ENCODE assay signal across 21 cellular contexts in the genomic region with DNA sequence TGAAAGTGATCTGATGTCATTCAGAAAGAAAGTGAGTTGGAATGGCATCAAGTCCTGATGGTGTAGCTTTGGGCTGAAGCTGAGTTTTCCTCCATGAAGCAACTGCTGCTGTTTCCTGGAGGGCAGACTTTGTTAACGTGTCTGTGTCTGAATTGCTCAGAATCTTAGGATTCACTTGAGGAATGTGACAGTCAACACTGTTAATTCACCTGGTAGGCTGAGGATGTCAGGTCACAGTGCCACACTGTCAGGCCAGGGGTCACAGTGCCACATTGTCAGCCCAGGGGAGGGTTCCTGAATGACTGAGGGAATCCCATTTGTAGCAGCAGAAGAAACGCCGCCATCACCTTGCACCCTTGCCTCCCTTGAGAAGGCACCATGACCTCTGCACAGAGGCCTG. TPM values are rescaled to one million over a fixed set of nuclear protein-coding genes. Genes with fewer than 3 reads are reported as not detected.
A peak's percentile ranks its signal among the peaks of the same experiment; 100 is the strongest.
DNase-seq lines count a peak whose midpoint lies in the region; TF ChIP-seq lines count a peak whose summit lies in the region.
"Had no signal": no experiment of that assay in that cellular context is flagged by ENCODE, and none has a peak within 500 bp of the region (broad histone marks: within the 10 kb centered on the region; RNA-seq: fewer than 3 reads in every experiment).

No MANE protein-coding gene starts in this region.

- peak overlapping the region; percentile 33 for H3K18ac ChIP-seq in H9 (ENCODE audit: insufficient read length, low read depth, low read length)

- no peak overlapping the region for H3K9ac ChIP-seq in H9 (ENCODE audit: extremely low read depth, insufficient read length, low read length)
- H3K9ac ChIP-seq: BLaER1 treated with 17β-estradiol and CSF1 and Interleukin-3, amounts not matched to agents 10 nM and 100 nM; GM23248 had no signal

- H3K14ac ChIP-seq in H9 (ENCODE audit: insufficient read depth, low read length), result no peak overlapping the region

- DNase-seq in H9 (no peak), SJSA1 (ENCODE audit: low read depth in 1 of 2, low spot score in 2 of 2) (no peak), kidney tubule cell (ENCODE audit: low spot score) (peak; percentile 30), osteocyte (ENCODE audit: extremely low spot score, unreplicated experiment) (no peak), NCI-H2107 treated with DMSO at 0.1 percent for 48 hours (lab: John Stamatoyannopoulos, UW; ENCODE audit: unreplicated experiment) (no peak), immature natural killer cell (no peak), T-helper 9 cell (no peak), KG1 (lab: John Stamatoyannopoulos, UW) (no peak)
- DNase-seq: DMS79 treated with DMSO at 0.1 percent for 48 hours, GDM1, GM23248, NCI-H1105 treated with DMSO at 0.1 percent for 48 hours, NCI-H187, NCI-H2171, NCI-H446, NCI-H748 treated with DMSO at 0.1 percent for 48 hours had no signal

- H3K4me3 Mint-ChIP-seq in H9 (no peak overlapping the region), osteocyte (ENCODE audit: unreplicated experiment) (no peak overlapping the region), immature natural killer cell (no peak overlapping the region)
- H3K4me3 Mint-ChIP-seq: IgD-negative memory B cell had no signal

- no peaks in the 10 kb centered on the region for H3K27me3 Mint-ChIP-seq in H9 (ENCODE audit: low read depth)
- no peaks in the 10 kb centered on the region for H3K27me3 Mint-ChIP-seq in osteocyte (ENCODE audit: unreplicated experiment)
- H3K27me3 Mint-ChIP-seq in immature natural killer cell (ENCODE audit: low read depth in 3 of 3), result peaks cover 0 to 2% (median 2%) of the 10 kb centered on the region in 3 donors

- H3K4me1 Mint-ChIP-seq in H9 (peaks cover 45 to 54% of the 10 kb centered on the region in 2 experiments), osteocyte (ENCODE audit: unreplicated experiment) (peaks cover 58% of the 10 kb centered on the region), immature natural killer cell (no peaks in the 10 kb centered on the region)

- H3K9me3 ChIP-seq in H9 (ENCODE audit: control insufficient read depth, low read depth, low read length), result no peaks in the 10 kb centered on the region
- H3K9me3 ChIP-seq in SJSA1 (replicated peaks), result no peaks in the 10 kb centered on the region
- H3K9me3 ChIP-seq: A549; BLaER1 treated with 17β-estradiol and CSF1 and Interleukin-3, amounts not matched to agents 10 nM and 100 nM had no signal

- no peak overlapping the region for H3K56ac ChIP-seq in H9 (ENCODE audit: insufficient read length, low read depth, low read length)

- H2BK20ac ChIP-seq in H9 (ENCODE audit: low read depth, low read length, poor library complexity, severe bottlenecking), result no peak overlapping the region

- no peak overlapping the region for H2BK5ac ChIP-seq in H9 (ENCODE audit: insufficient read length, low read length)

- H2AFZ ChIP-seq in H9 (ENCODE audit: low read length), result no peak overlapping the region
- H2AFZ ChIP-seq: GM23248 had no signal

- no peak overlapping the region for H4K8ac ChIP-seq in H9 (replicated peaks; ENCODE audit: insufficient read length, low read depth, low read length)

- H3K27me3 ChIP-seq in H9 (ENCODE audit: insufficient read depth, low read length) (no peaks in the 10 kb centered on the region), SJSA1 (replicated peaks) (no peaks in the 10 kb centered on the region)
- H3K27me3 ChIP-seq: BLaER1 treated with 17β-estradiol and CSF1 and Interleukin-3, amounts not matched to agents 10 nM and 100 nM had no signal

- no peak overlapping the region for H2BK120ac ChIP-seq in H9 (ENCODE audit: low read depth, low read length, poor library complexity, severe bottlenecking)

- H4K91ac ChIP-seq in H9 (ENCODE audit: insufficient read length, low read depth, low read length), result no peak overlapping the region

- H3K23me2 ChIP-seq in H9 (ENCODE audit: insufficient read length, low read depth, low read length, poor library complexity, severe bottlenecking), result no peaks in the 10 kb centered on the region

- no peaks in the 10 kb centered on the region for H3K79me2 ChIP-seq in H9 (ENCODE audit: insufficient read depth, low read length)

- TF ChIP-seq CTCF in H9 (conservative IDR thresholded peaks at IDR 0.05) (no peak), osteocyte (IDR thresholded peaks at IDR 0.05) (no peak)

- no peak overlapping the region for H2BK15ac ChIP-seq in H9 (ENCODE audit: low read depth, low read length)

- no peak overlapping the region for H3K4me2 ChIP-seq in H9 (ENCODE audit: insufficient read depth, insufficient read length, low read length)
- H3K4me2 ChIP-seq: A549 had no signal

- no peak overlapping the region for H2BK12ac ChIP-seq in H9 (ENCODE audit: insufficient read length, low read depth, low read length)

- H3K36me3 ChIP-seq in SJSA1, result no peaks in the 10 kb centered on the region
- H3K36me3 ChIP-seq: BLaER1 treated with 17β-estradiol and CSF1 and Interleukin-3, amounts not matched to agents 10 nM and 100 nM had no signal

- H3K79me1 ChIP-seq in H9 (ENCODE audit: insufficient read depth, low read depth, low read length, poor library complexity, severe bottlenecking), result no peaks in the 10 kb centered on the region

- H3K23ac ChIP-seq in H9 (ENCODE audit: insufficient read length, low read depth, low read length), result no peak overlapping the region

- H3K36me3 Mint-ChIP-seq in H9 (ENCODE audit: insufficient read depth in 1 of 3, low read depth in 3 of 3) (no peaks in the 10 kb centered on the region), osteocyte (ENCODE audit: unreplicated experiment) (no peaks in the 10 kb centered on the region), immature natural killer cell (no peaks in the 10 kb centered on the region)

- H3K27ac ChIP-seq in H9 (ENCODE audit: insufficient read length, low read depth, low read length) (peak overlapping the region; percentile 10), SJSA1 (0 out of 2 replicates have a peak overlapping the region, but pooled peaks have one; percentile 24)
- H3K27ac ChIP-seq: A549; BLaER1 treated with 17β-estradiol and CSF1 and Interleukin-3, amounts not matched to agents 10 nM and 100 nM; GM23248 had no signal

- peak overlapping the region in 1 of 3 experiments; percentile 97; a peak in 2 of 7 replicates for H3K27ac Mint-ChIP-seq in H9
- peak overlapping the region; percentile 90 for H3K27ac Mint-ChIP-seq in osteocyte (ENCODE audit: unreplicated experiment)
- H3K27ac Mint-ChIP-seq in immature natural killer cell, result no peak overlapping the region
- H3K27ac Mint-ChIP-seq: IgD-negative memory B cell had no signal

- no peak overlapping the region for H3T11ph ChIP-seq in H9 (ENCODE audit: low read length)

- no peaks in the 10 kb centered on the region for H3K9me3 Mint-ChIP-seq in H9
- H3K9me3 Mint-ChIP-seq in osteocyte (ENCODE audit: unreplicated experiment), result no peaks in the 10 kb centered on the region
- H3K9me3 Mint-ChIP-seq in immature natural killer cell, result no peaks in the 10 kb centered on the region
- H3K9me3 Mint-ChIP-seq: IgD-negative memory B cell had no signal

- H3K4me1 ChIP-seq in H9 (ENCODE audit: insufficient read depth, low read length) (peaks cover 18% of the 10 kb centered on the region), SJSA1 (replicated peaks) (peaks cover 51% of the 10 kb centered on the region)
- H3K4me1 ChIP-seq: A549 had no signal

- WGBS in H9 (ENCODE audit: extremely low coverage, insufficient read length, low lambda C conversion rate), result no CpG with 5 or more reads among the region's 3 CpGs

- no peaks in the 10 kb centered on the region for H4K20me1 ChIP-seq in H9 (ENCODE audit: control insufficient read depth, insufficient read depth, insufficient read length)
- H4K20me1 ChIP-seq: BLaER1 treated with 17β-estradiol and CSF1 and Interleukin-3, amounts not matched to agents 10 nM and 100 nM had no signal

- H3K4me3 ChIP-seq in SJSA1, result no peak overlapping the region
- H3K4me3 ChIP-seq: A549; BLaER1 treated with 17β-estradiol and CSF1 and Interleukin-3, amounts not matched to agents 10 nM and 100 nM; GM12878; GM23248 had no signal

- no peak overlapping the region for H4K5ac ChIP-seq in H9 (ENCODE audit: insufficient read length, low read depth, low read length)

- H3K4ac ChIP-seq in H9 (ENCODE audit: low read depth, low read length), result no peak overlapping the region

- no peak overlapping the region for H2AK5ac ChIP-seq in H9 (ENCODE audit: insufficient read length, low read length)

RNA-seq across cellular contexts. Expression of a gene that starts 39.4 kb away (rescaled TPM):
- total RNA-seq in H9 (2021) (1.0 and 2.0 TPM in 2 replicates), osteocyte (13.5 and 14.5 TPM in 2 replicates)
- 35.7 and 43.3 TPM in 2 replicates for total RNA-seq in SJSA1 (2014; rRNA removed; shearing (Covaris generic))
- not detected for polyA plus RNA-seq in immature natural killer cell
- total RNA-seq: SK-MEL-5 had no signal
- polyA plus RNA-seq: A549 had no signal
